In genomic region chr17:80025140-80025539, GRCh38 we compare ENCODE assay signal across 1 cellular context.
TF ChIP-seq lines count a peak whose summit lies in the region.

No MANE protein-coding gene starts in this region.

TF ChIP-seq in H1, 55 proteins besides CTCF, POLR2A, EP300 and RAD21:
- no peak for TF ChIP-seq SIX5 (IDR thresholded peaks at IDR 0.05; ENCODE audit: low read depth, low read length)
- 0 out of 4 replicates have a peak, but pooled peaks of 1 of the 2 experiments have one; percentile 30 for TF ChIP-seq SIN3A (conservative IDR thresholded peaks at IDR 0.05 in 1 of 2, IDR thresholded peaks at IDR 0.05 in 1 of 2; ENCODE audit: low read depth in 1 of 2, low read length in 2 of 2)
- no peak for TF ChIP-seq CTBP2 (IDR thresholded peaks at IDR 0.05; ENCODE audit: borderline replicate concordance, insufficient read depth, insufficient read length, low read length)
